ENCODE assay signal across 9 cellular contexts in the genomic region with DNA sequence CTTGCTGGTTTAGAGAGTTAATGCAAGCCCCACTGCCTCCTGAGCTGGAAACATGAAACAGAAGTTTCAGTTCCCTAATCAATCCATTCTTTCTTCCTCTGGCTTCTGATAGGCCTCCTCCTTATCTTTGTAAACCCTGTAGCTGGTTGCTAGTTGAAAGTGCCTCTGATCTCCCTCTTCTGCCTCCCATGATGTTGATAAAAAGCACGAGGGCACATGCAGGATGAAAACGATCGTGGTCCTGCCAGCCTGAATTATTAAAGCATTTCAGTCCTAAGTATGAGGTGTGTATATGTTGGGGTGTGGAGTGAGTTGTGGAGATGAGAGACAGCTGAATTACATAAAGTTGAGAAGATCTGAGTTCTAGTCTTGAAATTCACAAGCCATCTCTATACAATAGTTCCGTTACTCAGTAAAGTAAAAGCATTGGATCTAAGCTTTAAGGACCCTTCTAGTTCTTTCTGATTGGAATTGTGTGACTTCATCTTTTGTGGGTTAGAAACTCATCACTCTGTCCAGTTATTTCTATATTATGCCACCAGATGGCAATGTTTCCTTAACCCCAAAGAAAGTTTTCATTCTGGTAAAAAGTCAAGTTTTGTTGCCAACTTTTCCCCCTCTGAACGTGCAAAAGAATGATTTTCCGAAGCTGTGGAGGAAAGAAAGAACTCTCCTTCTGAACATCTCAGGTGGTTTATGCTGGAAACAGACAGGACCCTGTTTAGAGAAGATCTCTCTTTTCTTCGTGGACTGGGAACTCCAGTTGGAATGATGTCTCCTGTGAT. TPM values are rescaled to one million over a fixed set of nuclear protein-coding genes. Genes with fewer than 3 reads are reported as not detected.
DNase-seq lines count a peak whose midpoint lies in the region; ATAC-seq and TF ChIP-seq lines count a peak whose summit lies in the region.
"Had no signal": no experiment of that assay in that cellular context is flagged by ENCODE, and none has a peak within 500 bp of the region (broad histone marks: within the 10 kb centered on the region; RNA-seq: fewer than 3 reads in every experiment).

No MANE protein-coding gene starts in this region.

- peak overlapping the region; percentile 39 for H3K4me3 ChIP-seq in skeletal muscle satellite cell (ENCODE audit: low read length)

- TF ChIP-seq CTCF in natural killer cell (IDR thresholded peaks at IDR 0.05) = peak; percentile 76

- H3K4me1 Mint-ChIP-seq in natural killer cell = peaks cover 5 to 8% of the 10 kb centered on the region in 2 donors
- H3K4me1 Mint-ChIP-seq in natural killer cell treated with Interleukin-12 subunit alpha and Interleukin-12 subunit beta and Interleukin-15 and Interleukin-18, amount 100 ng/mL, for 72 hours (ENCODE audit: low read depth in 2 of 2) = peaks cover 0 to 3% of the 10 kb centered on the region in 2 donors

- intact Hi-C loops in natural killer cell (cut with micrococcal nuclease) (loop anchor here (1.0 to 2.0 kb wide), 5 partner anchors 254 to 899 kb away; no protein-coding TSS in a partner anchor), left cardiac atrium (cut with DNase I) (loop anchor here (1.0 to 10.0 kb wide), 4 partner anchors 305 to 809 kb away; no protein-coding TSS in a partner anchor)

- DNase-seq in natural killer cell (no peak), NCI-H146 treated with DMSO at 0.1 percent for 48 hours (lab: John Stamatoyannopoulos, UW; ENCODE audit: unreplicated experiment) (peak; percentile 83), amniotic epithelial cell (ENCODE audit: low read depth) (peak; percentile 80), left cardiac atrium (no peak), OCI-M2 (lab: John Stamatoyannopoulos, UW; ENCODE audit: unreplicated experiment) (no peak)
- DNase-seq in natural killer cell treated with Interleukin-12 subunit alpha and Interleukin-12 subunit beta and Interleukin-15 and Interleukin-18, amount 100 ng/mL, for 72 hours (ENCODE audit: low spot score) = no peak

- peaks cover 6% of the 10 kb centered on the region for H3K4me1 ChIP-seq in skeletal muscle satellite cell (ENCODE audit: control insufficient read depth, insufficient read depth, low read length)

- no peaks in the 10 kb centered on the region for H3K36me3 ChIP-seq in skeletal muscle satellite cell (ENCODE audit: insufficient read depth, low read length)
- H3K36me3 ChIP-seq: neutrophil had no signal

- H3K9me3 Mint-ChIP-seq in natural killer cell = no peaks in the 10 kb centered on the region
- H3K9me3 Mint-ChIP-seq in natural killer cell treated with Interleukin-12 subunit alpha and Interleukin-12 subunit beta and Interleukin-15 and Interleukin-18, amount 100 ng/mL, for 72 hours = no peaks in the 10 kb centered on the region

- H3K27ac Mint-ChIP-seq in natural killer cell = no peak overlapping the region
- H3K27ac Mint-ChIP-seq in natural killer cell treated with Interleukin-12 subunit alpha and Interleukin-12 subunit beta and Interleukin-15 and Interleukin-18, amount 100 ng/mL, for 72 hours = no peak overlapping the region

- no peak overlapping the region for H3K4me3 Mint-ChIP-seq in natural killer cell
- no peak overlapping the region for H3K4me3 Mint-ChIP-seq in natural killer cell treated with Interleukin-12 subunit alpha and Interleukin-12 subunit beta and Interleukin-15 and Interleukin-18, amount 100 ng/mL, for 72 hours

- peaks cover 25% of the 10 kb centered on the region for H3K27me3 ChIP-seq in skeletal muscle satellite cell (ENCODE audit: control insufficient read depth, insufficient read depth, low read length)

- H3K4me2 ChIP-seq in skeletal muscle satellite cell (ENCODE audit: low read length) = peak overlapping the region; percentile 68

- peaks cover 29 to 72% of the 10 kb centered on the region in 2 donors for H3K27me3 Mint-ChIP-seq in natural killer cell (ENCODE audit: low read depth in 2 of 2)
- H3K27me3 Mint-ChIP-seq in natural killer cell treated with Interleukin-12 subunit alpha and Interleukin-12 subunit beta and Interleukin-15 and Interleukin-18, amount 100 ng/mL, for 72 hours = peaks cover 40 to 47% of the 10 kb centered on the region in 2 donors

- H3K9ac ChIP-seq in skeletal muscle satellite cell (ENCODE audit: low read depth, low read length) = no peak overlapping the region

- no peaks in the 10 kb centered on the region for H3K36me3 Mint-ChIP-seq in natural killer cell
- no peaks in the 10 kb centered on the region for H3K36me3 Mint-ChIP-seq in natural killer cell treated with Interleukin-12 subunit alpha and Interleukin-12 subunit beta and Interleukin-15 and Interleukin-18, amount 100 ng/mL, for 72 hours

- no peaks in the 10 kb centered on the region for H3K9me3 ChIP-seq in skeletal muscle satellite cell (replicated peaks; ENCODE audit: low read length)
- H3K9me3 ChIP-seq: neutrophil had no signal

- ATAC-seq in natural killer cell (peak in 2 of 3 donors; percentile 49 to 53), HG02623 (IDR thresholded peaks at IDR 0.05; ENCODE audit: unreplicated experiment) (peak; percentile 74), left cardiac atrium (peak; percentile 45 to 50)
- ATAC-seq in natural killer cell treated with Interleukin-12 subunit alpha and Interleukin-12 subunit beta and Interleukin-15 and Interleukin-18, amount 100 ng/mL, for 72 hours = no peak

RNA-seq across cellular contexts. Expression of gene EHF, which starts 34.8 kb away (rescaled TPM):
- total RNA-seq in natural killer cell = not detected
- total RNA-seq in natural killer cell treated with Interleukin-12 subunit alpha and Interleukin-12 subunit beta and Interleukin-15 and Interleukin-18, amount 100 ng/mL, for 72 hours = under 1 TPM in 1 of 2 donors, not detected in 1; 0.50 TPM
- under 1 TPM; 0.65 to 0.82 TPM for total RNA-seq in left cardiac atrium
- not detected in 2 replicates for total RNA-seq in skeletal muscle satellite cell (2012; rRNA removed)

Comparison
In these comparisons a context has a peak if more than half of its experiments do, and no peak if none do; other contexts are left out.
1. ATAC-seq: peak in natural killer cell (2 of 3), HG02623 (single experiment) and left cardiac atrium (2 of 2); none in natural killer cell treated with Interleukin-12 subunit alpha and Interleukin-12 subunit beta and Interleukin-15 and Interleukin-18, amount 100 ng/mL, for 72 hours (0 of 2).
2. DNase-seq: peak in NCI-H146 treated with DMSO at 0.1 percent for 48 hours (single experiment) and amniotic epithelial cell (single experiment); none in natural killer cell (single experiment), natural killer cell treated with Interleukin-12 subunit alpha and Interleukin-12 subunit beta and Interleukin-15 and Interleukin-18, amount 100 ng/mL, for 72 hours (single experiment), left cardiac atrium (single experiment) and OCI-M2 (single experiment).